8 cellular contexts compared by ENCODE assay signal in the genomic region with DNA sequence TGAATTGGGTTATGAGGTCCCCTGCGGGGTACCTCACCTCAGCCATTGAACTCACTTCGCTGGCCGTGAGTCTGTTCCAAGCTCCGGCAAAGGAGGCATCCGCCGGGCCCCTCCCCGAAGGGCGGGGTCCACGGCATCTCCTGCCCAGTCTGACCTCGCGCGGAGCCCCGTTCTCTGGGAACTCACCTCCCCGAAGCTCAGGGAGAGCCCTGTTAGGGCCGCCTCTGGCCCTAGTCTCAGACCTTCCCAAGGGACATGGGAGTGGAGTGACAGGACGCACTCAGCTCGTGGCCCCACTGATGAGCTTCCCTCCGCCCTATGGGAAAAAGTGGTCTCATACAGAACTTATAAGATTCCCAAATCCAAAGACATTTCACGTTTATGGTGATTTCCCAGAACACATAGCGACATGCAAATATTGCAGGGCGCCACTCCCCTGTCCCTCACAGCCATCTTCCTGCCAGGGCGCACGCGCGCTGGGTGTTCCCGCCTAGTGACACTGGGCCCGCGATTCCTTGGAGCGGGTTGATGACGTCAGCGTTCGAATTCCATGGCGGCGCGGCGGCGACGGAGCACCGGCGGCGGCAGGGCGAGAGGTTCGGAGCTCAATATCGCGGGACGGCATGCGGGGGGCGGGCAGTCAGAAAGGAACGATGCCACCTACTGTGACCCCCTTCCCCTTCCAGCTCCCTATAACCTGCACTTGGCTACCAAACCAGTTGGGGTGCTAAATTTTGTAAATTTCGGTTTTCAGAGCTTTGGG. TPM values are rescaled to one million over a fixed set of nuclear protein-coding genes. Genes with fewer than 3 reads are reported as not detected.
DNase-seq lines count a peak whose midpoint lies in the region; ATAC-seq and TF ChIP-seq lines count a peak whose summit lies in the region.

TSS of gene PARP2 (plus strand) at position 544 of the 763 bp plus-strand sequence. CDS start at position 551, 7 bp downstream.

- peak; percentile 99 for DNase-seq in GM06990 (ENCODE audit: extremely low read depth, insufficient read length)
- peak; percentile 96 for DNase-seq in NCI-H1048 (lab: John Stamatoyannopoulos, UW)
- DNase-seq in SK-N-SH: peak; percentile 94
- DNase-seq in activated naive CD4-positive, alpha-beta T cell treated with anti-CD3 and anti-CD28 coated beads, Interleukin-2, amount 50 U/mL, for 16 hours: peak; percentile 92
- DNase-seq in germinal center (ENCODE audit: low spot score): peak; percentile 91
- peak; percentile 99 for DNase-seq in non-pigmented ciliary epithelial cell (ENCODE audit: low read depth)
- DNase-seq in superior temporal gyrus (ENCODE audit: extremely low spot score): peak; percentile 100

- no peak; a peak in 1 of 4 replicates for TF ChIP-seq EP300 in SK-N-SH (IDR thresholded peaks at IDR 0.05; ENCODE audit: borderline replicate concordance in 1 of 2, low read depth in 1 of 2, low read length in 1 of 2)

- H3K36me3 ChIP-seq in GM06990 (ENCODE audit: control insufficient read depth, insufficient read depth, low read length) (no peaks in the 10 kb centered on the region; the same call in none of the 2 replicates), SK-N-SH (replicated peaks in 1 of 2; ENCODE audit: control insufficient read depth in 1 of 2, insufficient read depth in 2 of 2, low read length in 1 of 2) (peaks cover 13 to 19% of the 10 kb centered on the region in 2 experiments)

- H3K9me2 ChIP-seq in SK-N-SH: no peaks in the 10 kb centered on the region

- no peaks in the 10 kb centered on the region for H3K4me1 ChIP-seq in SK-N-SH (ENCODE audit: control insufficient read depth in 1 of 2, insufficient read depth in 2 of 2, low read depth in 1 of 2, low read length in 1 of 2)

- POLR2A ChIA-PET in SK-N-SH (lab: Yijun Ruan, JAX): interaction anchor here (0.6 to 2.1 kb wide), 17 partner anchors 9 to 728 kb away, joined by 3 to 23 read pairs (median 4); partner anchors contain the start of genes APEX1, OSGEP, PIP4P1 and PNP

- H3K79me2 ChIP-seq in SK-N-SH (ENCODE audit: insufficient read depth): peaks cover 20% of the 10 kb centered on the region

- peak within 1 kb of the TSS; percentile 84 to 95 for H3K27ac ChIP-seq in SK-N-SH (ENCODE audit: low read depth in 2 of 2, low read length in 1 of 2)

- H3K4me2 ChIP-seq in SK-N-SH: peak within 1 kb of the TSS; percentile 77

- H3K9me3 ChIP-seq in SK-N-SH: no peaks in the 10 kb centered on the region

- H3K27me3 ChIP-seq in GM06990 (replicated peaks; ENCODE audit: control insufficient read depth, insufficient read depth, low read length) (no peaks in the 10 kb centered on the region), SK-N-SH (ENCODE audit: insufficient read depth) (no peaks in the 10 kb centered on the region)

- H3K4me3 ChIP-seq in GM06990 (replicated peaks; ENCODE audit: low read depth, low read length): peak within 1 kb of the TSS; percentile 92
- peak within 1 kb of the TSS; percentile 74 to 99 for H3K4me3 ChIP-seq in SK-N-SH (ENCODE audit: low read depth in 2 of 2, low read length in 1 of 2)

- peak; percentile 89 for ATAC-seq in HG02571 (IDR thresholded peaks at IDR 0.05; ENCODE audit: unreplicated experiment)

- peak within 1 kb of the TSS; percentile 93 for H3K9ac ChIP-seq in SK-N-SH

- TF ChIP-seq RAD21 in SK-N-SH (IDR thresholded peaks at IDR 0.05; ENCODE audit: low read length): no peak

- TF ChIP-seq CTCF in GM06990 (IDR thresholded peaks at IDR 0.05; ENCODE audit: insufficient read depth, low read length, poor library complexity, severe bottlenecking) (no peak), SK-N-SH (IDR thresholded peaks at IDR 0.05) (no peak)

- no peaks in the 10 kb centered on the region for H4K20me1 ChIP-seq in SK-N-SH (ENCODE audit: insufficient read depth)

- CTCF ChIA-PET in SK-N-SH (lab: Yijun Ruan, JAX): interaction anchor here (0.5 to 4.9 kb wide), 10 partner anchors 10 to 924 kb away, joined by 3 to 30 read pairs (median 4); partner anchors contain the start of gene CCNB1IP1

- H3F3A ChIP-seq in SK-N-SH (replicated peaks; ENCODE audit: insufficient read depth): peaks cover 21% of the 10 kb centered on the region

- WGBS in SK-N-SH (ENCODE audit: low lambda C conversion rate): under 1% methylated on average over 37 of the region's 50 CpGs

- H2AFZ ChIP-seq in SK-N-SH (ENCODE audit: low read depth): peak within 1 kb of the TSS; percentile 100

TF ChIP-seq in SK-N-SH, 30 proteins besides CTCF, POLR2A, EP300 and RAD21 (continues in another document):
- TF ChIP-seq EZH2phosphoT487 (IDR thresholded peaks at IDR 0.05; ENCODE audit: borderline replicate concordance, low read depth) (no peak), ELF1 (IDR thresholded peaks at IDR 0.05) (no peak; the same call in 1 of the 2 replicates), FOSL2 (IDR thresholded peaks at IDR 0.05; ENCODE audit: borderline replicate concordance, low read depth) (peak; percentile 1; the same call in 1 of the 2 replicates), TEAD4 (IDR thresholded peaks at IDR 0.05; ENCODE audit: borderline replicate concordance, insufficient read depth) (peak; percentile 90), RFX5 (IDR thresholded peaks at IDR 0.05; ENCODE audit: low read length) (no peak), REST (IDR thresholded peaks at IDR 0.05; ENCODE audit: low read depth, low read length) (peak; percentile 30; the same call in 1 of the 2 replicates), YY1 (IDR thresholded peaks at IDR 0.05; ENCODE audit: low read depth) (peak; percentile 89), RCOR1 (IDR thresholded peaks at IDR 0.05; ENCODE audit: low read length) (peak; percentile 32), USF2 (IDR thresholded peaks at IDR 0.05; ENCODE audit: borderline replicate concordance, low read depth, low read length) (no peak), NRF1 (IDR thresholded peaks at IDR 0.05; ENCODE audit: low read depth, low read length) (peak; percentile 79), FOXJ3 (CRISPR knock-in tag; IDR thresholded peaks at IDR 0.05) (no peak), ZBTB33 (IDR thresholded peaks at IDR 0.05; ENCODE audit: borderline replicate concordance, low read depth) (peak; percentile 92; the same call in 1 of the 2 replicates), TCF12 (IDR thresholded peaks at IDR 0.05) (peak; percentile 41; the same call in 1 of the 2 replicates)
- TF ChIP-seq, protein P1, sequence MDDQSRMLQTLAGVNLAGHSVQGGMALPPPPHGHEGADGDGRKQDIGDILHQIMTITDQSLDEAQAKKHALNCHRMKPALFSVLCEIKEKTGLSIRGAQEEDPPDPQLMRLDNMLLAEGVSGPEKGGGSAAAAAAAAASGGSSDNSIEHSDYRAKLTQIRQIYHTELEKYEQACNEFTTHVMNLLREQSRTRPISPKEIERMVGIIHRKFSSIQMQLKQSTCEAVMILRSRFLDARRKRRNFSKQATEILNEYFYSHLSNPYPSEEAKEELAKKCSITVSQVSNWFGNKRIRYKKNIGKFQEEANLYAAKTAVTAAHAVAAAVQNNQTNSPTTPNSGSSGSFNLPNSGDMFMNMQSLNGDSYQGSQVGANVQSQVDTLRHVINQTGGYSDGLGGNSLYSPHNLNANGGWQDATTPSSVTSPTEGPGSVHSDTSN (IDR thresholded peaks at IDR 0.05): peak; percentile 85

RNA-seq across cellular contexts. Expression of gene PARP2, which starts in this region (rescaled TPM):
- 21.4 and 23.3 TPM in 2 replicates for polyA plus RNA-seq in SK-N-SH (2012; rRNA removed)
- 21.9 and 24.0 TPM in 2 replicates for polyA plus RNA-seq in SK-N-SH (2012; cell fraction: cytosol; rRNA removed)
- polyA plus RNA-seq in SK-N-SH (2012; cell fraction: nucleus; rRNA removed): 42.6 and 62.0 TPM in 2 replicates

Comparison
In these comparisons a context has a peak if more than half of its experiments do, and no peak if none do; other contexts are left out.
1. Peak in every context shown above with its lines: DNase-seq, ATAC-seq, H3K4me3 ChIP-seq and H3K27ac ChIP-seq.